ENCODE assay signal across 28 cellular contexts in the genomic region with DNA sequence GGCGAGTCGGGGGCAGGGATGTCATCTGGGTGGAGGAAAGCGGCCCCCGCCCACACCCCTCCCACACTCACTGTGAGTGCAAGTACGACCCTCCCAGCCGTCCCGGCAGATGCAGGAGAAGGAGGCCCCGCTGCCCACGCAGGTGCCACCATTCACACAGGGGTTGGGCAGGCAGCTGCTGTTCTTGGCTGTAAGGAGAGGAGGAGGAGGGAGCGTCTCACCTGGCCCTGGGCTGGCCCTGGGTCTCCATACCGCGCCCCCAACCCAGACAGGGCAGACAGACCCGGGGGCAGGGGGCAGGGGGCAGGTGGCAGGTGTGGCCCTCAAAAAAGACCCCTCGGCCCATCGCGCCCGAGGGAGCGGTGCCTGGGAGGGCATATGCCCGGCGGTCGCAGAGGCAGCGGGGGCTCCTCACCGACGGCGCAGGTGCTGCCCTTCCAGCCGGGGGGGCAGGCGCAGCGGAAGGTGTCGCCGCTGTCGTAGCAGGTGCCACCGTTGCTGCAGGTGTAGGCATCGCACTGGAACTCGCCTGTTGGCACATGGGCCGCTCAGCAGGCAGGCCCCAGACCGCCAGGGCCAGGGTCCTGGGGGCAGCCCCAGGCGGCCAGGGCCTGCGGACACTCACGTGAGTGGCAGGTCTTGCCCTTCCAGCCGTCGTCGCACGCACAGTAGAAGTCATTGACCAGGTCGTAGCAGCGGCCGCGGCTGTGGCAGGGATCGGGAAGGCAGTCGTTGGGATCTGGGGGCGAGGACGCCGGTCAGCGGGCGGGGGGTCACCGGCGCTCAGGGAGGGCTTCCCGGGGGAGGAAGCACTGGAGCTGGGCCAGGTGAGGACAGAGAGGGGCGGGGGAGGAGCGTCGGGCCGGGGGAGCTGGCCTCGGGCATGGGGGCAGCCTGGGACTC. TPM values are rescaled to one million over a fixed set of nuclear protein-coding genes. Genes with fewer than 3 reads are reported as not detected.
DNase-seq lines count a peak whose midpoint lies in the region; ATAC-seq, FAIRE-seq and TF ChIP-seq lines count a peak whose summit lies in the region.
"Had no signal": no experiment of that assay in that cellular context is flagged by ENCODE, and none has a peak within 500 bp of the region (broad histone marks: within the 10 kb centered on the region; RNA-seq: fewer than 3 reads in every experiment).

No MANE protein-coding gene starts in this region.

- no peaks in the 10 kb centered on the region for H3K9me3 ChIP-seq in left ventricle myocardium inferior (replicated peaks)
- no peaks in the 10 kb centered on the region for H3K9me3 ChIP-seq in pancreas
- H3K9me3 ChIP-seq: ovary, Peyer's patch had no signal

- H3K4me1 ChIP-seq in left ventricle myocardium inferior (peaks cover 15% of the 10 kb centered on the region), pancreas (no peaks in the 10 kb centered on the region)
- H3K4me1 ChIP-seq: Peyer's patch had no signal

- H3K4me3 ChIP-seq in left ventricle myocardium inferior (no peak overlapping the region), pancreas (no peak overlapping the region)
- H3K4me3 ChIP-seq: ovary, Peyer's patch had no signal

- no peak for ATAC-seq in pancreas
- ATAC-seq in HG02571 (IDR thresholded peaks at IDR 0.05; ENCODE audit: unreplicated experiment), result no peak
- ATAC-seq in GM19351 (IDR thresholded peaks at IDR 0.05; ENCODE audit: unreplicated experiment), result no peak
- ATAC-seq: activated naive CD8-positive, alpha-beta T cell treated with anti-CD3 and anti-CD28 coated beads, Interleukin-2, amount 50 U/mL, for 24 hours had no signal

- FAIRE-seq in GM12892 (lab: Jason Lieb, UNC) (no peak), pancreas (lab: Jason Lieb, UNC) (no peak)
- FAIRE-seq: A204.1 had no signal

- H3K27me3 ChIP-seq in left ventricle myocardium inferior (ENCODE audit: low read depth) (no peaks in the 10 kb centered on the region), pancreas (no peaks in the 10 kb centered on the region)
- H3K27me3 ChIP-seq: ovary, Peyer's patch had no signal

- WGBS in pancreas, 2 donors, result 91 to 97% methylated on average over 48 to 62 of the region's 62 CpGs

- TF ChIP-seq POLR2A in GM12892 (IDR thresholded peaks at IDR 0.05; ENCODE audit: low read depth, low read length), result no peak

- TF ChIP-seq CTCF in left ventricle myocardium inferior (IDR thresholded peaks at IDR 0.05; ENCODE audit: borderline replicate concordance), result no peak
- no peak for TF ChIP-seq CTCF in pancreas (IDR thresholded peaks at IDR 0.05)

- peaks cover 70% of the 10 kb centered on the region for H3K36me3 ChIP-seq in left ventricle myocardium inferior
- H3K36me3 ChIP-seq in pancreas, result no peaks in the 10 kb centered on the region
- H3K36me3 ChIP-seq: ovary had no signal

- intact Hi-C loops in left ventricle myocardium inferior (cut with micrococcal nuclease) (no loop called here), pancreas (cut with DNase I) (no loop called here)

- no peak overlapping the region for H3K27ac ChIP-seq in left ventricle myocardium inferior (replicated peaks)
- H3K27ac ChIP-seq in pancreas, result no peak overlapping the region
- no peak overlapping the region for H3K27ac ChIP-seq in substantia nigra (ENCODE audit: low read depth, low read length, poor library complexity, severe bottlenecking)
- H3K27ac ChIP-seq: ovary, Peyer's patch, VCaP had no signal

- DNase-seq in activated effector memory CD4-positive, alpha-beta T cell treated with anti-CD3 and anti-CD28 coated beads, Interleukin-2, amount 50 U/mL, for 16 hours, result peak; percentile 45
- DNase-seq in activated effector memory CD4-positive, alpha-beta T cell treated with Interleukin-2 at 50 U/mL for 16 hours, result no peak
- peak; percentile 23 for DNase-seq in GM12892 (ENCODE audit: insufficient read length)
- peak; percentile 14 for DNase-seq in left ventricle myocardium inferior
- peak in 4 of 6 donors; percentile 4 to 74 (median 44) for DNase-seq in pancreas
- DNase-seq in substantia nigra (lab: John Stamatoyannopoulos, UW), result no peak
- DNase-seq: activated CD4-positive, alpha-beta T cell treated with anti-CD3 and anti-CD28 coated beads, Interleukin-2, amount 10 ng/mL, durations not matched to agents 24 days and 14 days; activated CD8-positive, alpha-beta memory T cell treated with anti-CD3 and anti-CD28 coated beads for 24 hours; activated naive CD8-positive, alpha-beta T cell treated with anti-CD3 and anti-CD28 coated beads, Interleukin-2, amount 50 U/mL, for 24 hours; activated T-cell treated with anti-CD3 and anti-CD28 coated beads for 4 hours; DMS79 treated with DMSO at 0.1 percent for 48 hours; GDM1; Kasumi-1; kidney glomerular epithelial cell; NCI-H1436; NCI-H2107; NCI-H345; NCI-H774; stimulated activated CD4-positive, alpha-beta T cell treated with anti-CD3 and anti-CD28 coated beads, Interleukin-4, amount 100 ng/mL, for 24 hours; SW 1271; T1000; trophoblast cell had no signal

RNA-seq across cellular contexts. Expression of gene JAG2, which starts 20.6 kb away (rescaled TPM):
- polyA plus RNA-seq in GM12892 (2012; ENCODE audit: missing spikeins), result not detected
- 26.1 TPM for total RNA-seq in left ventricle myocardium inferior
- total RNA-seq in pancreas, result 10 to 100 TPM in 4 of 6 donors, 1 to 10 TPM in 2; 9.9 to 16.8 (median 10.7) TPM
- polyA plus RNA-seq in pancreas, result 10 to 100 TPM; 25.3 to 38.3 TPM

RNA-seq across cellular contexts. Expression of gene NUDT14, which starts 33.2 kb away (rescaled TPM):
- polyA plus RNA-seq in GM12892 (2012; ENCODE audit: missing spikeins), result 2.9 TPM
- total RNA-seq in left ventricle myocardium inferior, result 22.9 TPM
- total RNA-seq in pancreas, result 10 to 100 TPM; 24.7 to 36.6 (median 30.4) TPM
- polyA plus RNA-seq in pancreas, result 10 to 100 TPM; 47.8 to 64.9 TPM

Comparison
In these comparisons a context has a peak if more than half of its experiments do, and no peak if none do; other contexts are left out.
1. DNase-seq: peak in activated effector memory CD4-positive, alpha-beta T cell treated with anti-CD3 and anti-CD28 coated beads, Interleukin-2, amount 50 U/mL, for 16 hours (single experiment), GM12892 (single experiment), left ventricle myocardium inferior (single experiment) and pancreas (4 of 6); none in activated effector memory CD4-positive, alpha-beta T cell treated with Interleukin-2 at 50 U/mL for 16 hours (single experiment) and substantia nigra (0 of 49).